Comparison of ENCODE assay signal across 8 cellular contexts in the genomic region with DNA sequence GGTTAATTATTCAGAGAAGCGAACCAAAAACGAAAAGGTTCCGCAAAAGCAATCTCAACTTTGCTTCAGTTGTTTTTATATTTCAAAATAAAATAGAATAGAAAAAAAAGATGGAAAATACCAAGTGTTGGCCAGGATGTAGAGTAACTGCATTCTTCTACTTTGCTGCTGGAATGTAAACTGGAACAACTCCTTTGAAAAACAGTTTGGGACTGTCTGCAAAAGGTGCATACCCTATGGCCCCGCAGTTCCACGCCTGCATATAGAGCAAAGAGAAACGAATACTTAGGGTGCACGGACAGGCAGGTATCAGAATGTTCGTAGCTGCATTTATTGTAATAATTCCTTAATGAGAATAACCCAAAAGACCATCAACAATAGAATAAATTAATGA. TPM values are rescaled to one million over a fixed set of nuclear protein-coding genes. Genes with fewer than 3 reads are reported as not detected.
DNase-seq lines count a peak whose midpoint lies in the region; ATAC-seq, FAIRE-seq and TF ChIP-seq lines count a peak whose summit lies in the region.

No MANE protein-coding gene starts in this region.

- intact Hi-C loops in activated CD4-positive, alpha-beta T cell treated with anti-CD3 and anti-CD28 coated beads, Interleukin-2, amount 10 ng/mL, durations not matched to agents 24 days and 14 days (cut with micrococcal nuclease), result loop anchor here (1.0 to 10.0 kb wide), 6 partner anchors 50 to 318 kb away; a partner anchor contains a TSS

- H3K27ac ChIP-seq in thoracic aorta, result peak overlapping the region; percentile 90 to 96

- TF ChIP-seq CTCF in kidney epithelial cell (IDR thresholded peaks at IDR 0.05; ENCODE audit: insufficient read depth, low read length, poor library complexity, severe bottlenecking), result no peak
- no peak for TF ChIP-seq CTCF in thoracic aorta (IDR thresholded peaks at IDR 0.05)

- peak; percentile 67 for DNase-seq in activated CD4-positive, alpha-beta T cell treated with anti-CD3 and anti-CD28 coated beads, Interleukin-2, amount 10 ng/mL, durations not matched to agents 24 days and 14 days
- no peak for DNase-seq in activated CD4-positive, alpha-beta T cell treated with anti-CD3 and anti-CD28 coated beads, Interleukin-2, amount 50 U/mL, for 48 hours
- DNase-seq in kidney epithelial cell (ENCODE audit: low read depth) (no peak), thoracic aorta (ENCODE audit: low spot score) (no peak), urothelium cell line (ENCODE audit: low spot score) (no peak), HTR-8/SVneo (ENCODE audit: insufficient read length, low spot score) (no peak)

- peaks cover 37% of the 10 kb centered on the region for H3K27me3 Mint-ChIP-seq in activated CD4-positive, alpha-beta T cell treated with anti-CD3 and anti-CD28 coated beads, Interleukin-2, amount 10 ng/mL, durations not matched to agents 24 days and 14 days
- H3K27me3 Mint-ChIP-seq in activated naive CD8-positive, alpha-beta T cell, result peaks cover 20% of the 10 kb centered on the region

- peak overlapping the region; percentile 93 for H3K4me3 Mint-ChIP-seq in activated CD4-positive, alpha-beta T cell treated with anti-CD3 and anti-CD28 coated beads, Interleukin-2, amount 10 ng/mL, durations not matched to agents 24 days and 14 days
- H3K4me3 Mint-ChIP-seq in activated naive CD8-positive, alpha-beta T cell, result peak overlapping the region; percentile 93

- H3K4me3 ChIP-seq in kidney epithelial cell (ENCODE audit: low read depth, low read length) (peak overlapping the region; percentile 82), thoracic aorta (peak overlapping the region; percentile 93)

- H3K36me3 ChIP-seq in kidney epithelial cell (ENCODE audit: control insufficient read depth, insufficient read depth, low read length) (no peaks in the 10 kb centered on the region), thoracic aorta (no peaks in the 10 kb centered on the region)

- peaks cover 4% of the 10 kb centered on the region for H3K36me3 Mint-ChIP-seq in activated CD4-positive, alpha-beta T cell treated with anti-CD3 and anti-CD28 coated beads, Interleukin-2, amount 10 ng/mL, durations not matched to agents 24 days and 14 days (ENCODE audit: low read depth)
- no peaks in the 10 kb centered on the region for H3K36me3 Mint-ChIP-seq in activated naive CD8-positive, alpha-beta T cell

- no peaks in the 10 kb centered on the region for H3K9me3 ChIP-seq in thoracic aorta

- no peak overlapping the region for H3K27ac Mint-ChIP-seq in activated CD4-positive, alpha-beta T cell treated with anti-CD3 and anti-CD28 coated beads, Interleukin-2, amount 10 ng/mL, durations not matched to agents 24 days and 14 days
- H3K27ac Mint-ChIP-seq in activated naive CD8-positive, alpha-beta T cell, result peak overlapping the region; percentile 84

- H3K9me3 Mint-ChIP-seq in activated CD4-positive, alpha-beta T cell treated with anti-CD3 and anti-CD28 coated beads, Interleukin-2, amount 10 ng/mL, durations not matched to agents 24 days and 14 days, result no peaks in the 10 kb centered on the region
- no peaks in the 10 kb centered on the region for H3K9me3 Mint-ChIP-seq in activated naive CD8-positive, alpha-beta T cell (ENCODE audit: low read depth)

- no peaks in the 10 kb centered on the region for H3K27me3 ChIP-seq in kidney epithelial cell (ENCODE audit: control insufficient read depth, insufficient read depth, low read length)
- H3K27me3 ChIP-seq in thoracic aorta (replicated peaks; ENCODE audit: insufficient read depth), result no peaks in the 10 kb centered on the region

- peaks cover 3 to 21% of the 10 kb centered on the region in 2 donors for H3K4me1 ChIP-seq in thoracic aorta (ENCODE audit: control insufficient read depth in 1 of 2, low read depth in 2 of 2)

- ATAC-seq in thoracic aorta (ENCODE audit: insufficient number of reproducible peaks, low FRiP score, low read depth) (no peak), GM19395 (IDR thresholded peaks at IDR 0.05; ENCODE audit: unreplicated experiment) (no peak)

- peaks cover 11% of the 10 kb centered on the region for H3K4me1 Mint-ChIP-seq in activated CD4-positive, alpha-beta T cell treated with anti-CD3 and anti-CD28 coated beads, Interleukin-2, amount 10 ng/mL, durations not matched to agents 24 days and 14 days
- peaks cover 9% of the 10 kb centered on the region for H3K4me1 Mint-ChIP-seq in activated naive CD8-positive, alpha-beta T cell (ENCODE audit: low read depth)

- FAIRE-seq in urothelium cell line (lab: Jason Lieb, UNC), result no peak
- FAIRE-seq in HTR-8/SVneo (lab: Jason Lieb, UNC), result no peak

RNA-seq across cellular contexts. Expression of a gene that starts 0.6 kb away (rescaled TPM):
- 3.0 and 4.0 TPM in 2 replicates for total RNA-seq in activated CD4-positive, alpha-beta T cell treated with anti-CD3 and anti-CD28 coated beads, Interleukin-2, amount 10 ng/mL, durations not matched to agents 24 days and 14 days
- 16.5 and 21.5 TPM in 2 replicates for total RNA-seq in kidney epithelial cell
- total RNA-seq in thoracic aorta, result 10 to 100 TPM; 43.7 to 44.7 TPM

RNA-seq across cellular contexts. Expression of a gene that starts 50.6 kb away (rescaled TPM):
- total RNA-seq in activated CD4-positive, alpha-beta T cell treated with anti-CD3 and anti-CD28 coated beads, Interleukin-2, amount 10 ng/mL, durations not matched to agents 24 days and 14 days, result 13.1 and 13.2 TPM in 2 replicates
- total RNA-seq in kidney epithelial cell (6.2 and 8.3 TPM in 2 replicates), thoracic aorta (10 to 100 TPM; 15.7 to 19.6 TPM)
